13 cellular contexts compared by ENCODE assay signal in the genomic region with DNA sequence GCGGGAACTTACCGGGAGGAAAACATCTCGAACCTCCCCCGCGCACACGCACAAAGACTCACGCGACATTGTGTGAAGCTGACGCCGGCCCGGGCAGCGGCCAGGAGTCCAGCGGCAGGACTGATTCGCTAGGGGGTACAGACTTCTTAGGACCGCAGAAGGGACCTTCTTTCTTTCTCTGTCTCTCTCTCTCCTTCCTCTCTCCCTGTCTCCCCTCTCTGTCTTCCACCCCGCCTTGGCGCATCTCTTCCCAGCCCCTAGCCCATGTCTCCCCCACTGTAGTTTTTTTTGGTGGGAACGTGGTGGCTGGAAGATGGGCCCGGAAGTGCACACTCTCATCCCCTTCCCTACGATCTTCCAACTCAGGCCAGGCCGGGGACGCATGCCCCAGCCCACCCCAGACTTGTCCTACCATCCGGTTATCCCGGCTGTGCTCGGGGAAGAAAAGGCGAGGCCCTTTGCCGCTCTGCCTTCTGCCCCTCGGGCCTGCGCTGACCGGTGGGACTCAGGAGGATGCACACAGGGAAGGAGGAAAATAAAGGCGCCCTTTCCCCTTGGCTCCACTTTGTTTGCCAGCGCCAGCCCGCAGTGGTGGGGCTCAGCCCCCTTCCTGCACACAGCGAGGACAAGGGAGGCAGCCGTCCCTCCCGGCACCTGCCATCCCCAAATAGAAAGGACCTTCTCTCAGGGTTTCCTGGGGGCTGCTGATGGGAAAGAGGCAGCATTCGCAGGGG. TPM values are rescaled to one million over a fixed set of nuclear protein-coding genes. Genes with fewer than 3 reads are reported as not detected.
DNase-seq lines count a peak whose midpoint lies in the region; ATAC-seq, FAIRE-seq and TF ChIP-seq lines count a peak whose summit lies in the region.
"Had no signal": no experiment of that assay in that cellular context is flagged by ENCODE, and none has a peak within 500 bp of the region (broad histone marks: within the 10 kb centered on the region; RNA-seq: fewer than 3 reads in every experiment).

No MANE protein-coding gene starts in this region.

- POLR2A ChIA-PET in endothelial cell of umbilical vein (lab: Charles Lee) = no interaction called here

- no peak overlapping the region for H3K9ac ChIP-seq in endothelial cell of umbilical vein (replicated peaks; ENCODE audit: extremely low read depth, insufficient read depth, low read length)

- H3K27ac ChIP-seq in endothelial cell of umbilical vein (ENCODE audit: insufficient read depth, low read depth, low read length) = no peak overlapping the region
- H3K27ac ChIP-seq: SJSA1 had no signal

- H3K9me3 ChIP-seq in endothelial cell of umbilical vein (replicated peaks; ENCODE audit: control insufficient read depth, insufficient read depth, low read length) = no peaks in the 10 kb centered on the region

- H3K4me1 ChIP-seq in endothelial cell of umbilical vein (ENCODE audit: control insufficient read depth, extremely low read depth, insufficient read depth, low read length) = no peaks in the 10 kb centered on the region
- H3K4me1 ChIP-seq: SJSA1 had no signal

- no peaks in the 10 kb centered on the region for H3K36me3 ChIP-seq in endothelial cell of umbilical vein (ENCODE audit: control insufficient read depth in 2 of 2, extremely low read depth in 1 of 2, insufficient read depth in 2 of 2, low read length in 2 of 2)
- H3K36me3 ChIP-seq: SJSA1 had no signal

- ATAC-seq in GM18520 (IDR thresholded peaks at IDR 0.05; ENCODE audit: unreplicated experiment) = no peak

- TF ChIP-seq CTCF in endothelial cell of umbilical vein (IDR thresholded peaks at IDR 0.05; ENCODE audit: extremely low read depth in 1 of 2, insufficient read depth in 1 of 2, low read depth in 1 of 2, low read length in 2 of 2) = no peak
- no peak for TF ChIP-seq CTCF in progenitor cell of endocrine pancreas (IDR thresholded peaks at IDR 0.05; ENCODE audit: unreplicated experiment)

- no peaks in the 10 kb centered on the region for H3K9me3 Mint-ChIP-seq in progenitor cell of endocrine pancreas (ENCODE audit: low read depth)

- H3K27me3 ChIP-seq in endothelial cell of umbilical vein (ENCODE audit: control insufficient read depth in 2 of 2, insufficient read depth in 2 of 2, low read length in 2 of 2) = peaks cover 77 to 96% of the 10 kb centered on the region in 2 experiments

- H3K27me3 Mint-ChIP-seq in progenitor cell of endocrine pancreas = peaks cover 85% of the 10 kb centered on the region

- no peaks in the 10 kb centered on the region for H3K79me2 ChIP-seq in endothelial cell of umbilical vein (ENCODE audit: control insufficient read depth, insufficient read depth, low read length)

- H3K4me1 Mint-ChIP-seq in progenitor cell of endocrine pancreas (ENCODE audit: low read depth) = peaks cover 5% of the 10 kb centered on the region

- peak overlapping the region; percentile 14 for H3K4me3 Mint-ChIP-seq in progenitor cell of endocrine pancreas (ENCODE audit: low read depth)

- dilution Hi-C loops in endothelial cell of umbilical vein (cut with MboI; ENCODE audit: extremely low pct_ligation_motif_present, low sequenced_read_pairs) = no loop called here

- no peak overlapping the region for H2AFZ ChIP-seq in endothelial cell of umbilical vein (ENCODE audit: low read depth, low read length)

- no peaks in the 10 kb centered on the region for H3K36me3 Mint-ChIP-seq in progenitor cell of endocrine pancreas (ENCODE audit: insufficient read depth)

- H4K20me1 ChIP-seq in endothelial cell of umbilical vein (replicated peaks; ENCODE audit: control insufficient read depth, extremely low read depth, insufficient read depth, low read length) = no peaks in the 10 kb centered on the region

- no TSS peak for BruUV-seq in endothelial cell of umbilical vein (replicated peaks; lab: Mats Ljungman, UMichigan)

- intact Hi-C loops in endothelial cell of umbilical vein (cut with micrococcal nuclease) = loop anchor here (5.0 to 10.0 kb wide), 5 partner anchors 73 to 457 kb away; a partner anchor contains a TSS

- no peak overlapping the region for H3K4me3 ChIP-seq in endothelial cell of umbilical vein (replicated peaks in 1 of 3; ENCODE audit: insufficient read depth in 1 of 3, low read depth in 1 of 3, low read length in 3 of 3)
- H3K4me3 ChIP-seq: SJSA1 had no signal

- DNase-seq in NCI-H1417 (lab: John Stamatoyannopoulos, UW) = peak in 2 of 3 experiments; percentile 48 to 63
- DNase-seq in NCI-H1417 treated with DMSO at 0.1 percent for 48 hours (lab: John Stamatoyannopoulos, UW) = no peak
- peak; percentile 43 for DNase-seq in NCI-H526 treated with DMSO at 0.1 percent for 48 hours (lab: John Stamatoyannopoulos, UW)
- DNase-seq in endothelial cell of umbilical vein (ENCODE audit: low read depth, low spot score) = no peak
- DNase-seq in progenitor cell of endocrine pancreas (ENCODE audit: low spot score, unreplicated experiment) = no peak
- DNase-seq in NCI-H187 (lab: John Stamatoyannopoulos, UW) = no peak
- DNase-seq in KG1 (lab: John Stamatoyannopoulos, UW) = no peak
- DNase-seq: activated CD8-positive, alpha-beta memory T cell treated with anti-CD3 and anti-CD28 coated beads, Interleukin-2, amount 50 U/mL, for 4 hours; NCI-H2227 treated with DMSO at 0.1 percent for 48 hours had no signal

- H3K4me2 ChIP-seq in endothelial cell of umbilical vein (ENCODE audit: insufficient read depth, low read length) = no peak overlapping the region

- CTCF ChIA-PET in endothelial cell of umbilical vein (lab: Charles Lee) = no interaction called here

- no peaks in the 10 kb centered on the region for H3K9me1 ChIP-seq in endothelial cell of umbilical vein (replicated peaks; ENCODE audit: control insufficient read depth, extremely low read depth, insufficient read depth, low read length)

- no peak for FAIRE-seq in endothelial cell of umbilical vein (lab: Jason Lieb, UNC)
- FAIRE-seq: G401.6 had no signal

- no peak for TF ChIP-seq POLR2A in endothelial cell of umbilical vein (IDR thresholded peaks at IDR 0.05; ENCODE audit: low read depth, low read length)

- H3K27ac Mint-ChIP-seq in progenitor cell of endocrine pancreas = no peak overlapping the region

TF ChIP-seq in endothelial cell of umbilical vein, 7 proteins besides CTCF, POLR2A, EP300 and RAD21:
- TF ChIP-seq GATA2 (IDR thresholded peaks at IDR 0.05; ENCODE audit: insufficient read depth, insufficient read length, low read depth, low read length) (no peak), FOS (IDR thresholded peaks at IDR 0.05; ENCODE audit: borderline replicate concordance, insufficient read depth, low read length) (no peak), EZH2 (IDR thresholded peaks at IDR 0.05; ENCODE audit: borderline replicate concordance, low read depth, low read length, severe bottlenecking) (peak; percentile 50)

RNA-seq across cellular contexts. Expression of a gene that starts 1.4 kb away (rescaled TPM):
- not detected in 2 replicates for total RNA-seq in endothelial cell of umbilical vein
- not detected in 2 replicates for polyA plus RNA-seq in endothelial cell of umbilical vein
- polyA plus RNA-seq in endothelial cell of umbilical vein (2011; cell fraction: cytosol; rRNA removed) = not detected in 2 replicates
- polyA plus RNA-seq in endothelial cell of umbilical vein (2011; cell fraction: nucleus; rRNA removed) = not detected in 2 replicates
- not detected in 2 replicates for polyA plus RNA-seq in endothelial cell of umbilical vein (2012)
- polyA minus RNA-seq in endothelial cell of umbilical vein = not detected in 2 replicates
- polyA minus RNA-seq in endothelial cell of umbilical vein (2011; cell fraction: cytosol; rRNA and poly(A)+ RNA removed) = not detected
- not detected in 2 replicates for polyA minus RNA-seq in endothelial cell of umbilical vein (2011; cell fraction: nucleus; rRNA and poly(A)+ RNA removed)
- total RNA-seq in progenitor cell of endocrine pancreas = not detected in 2 replicates
- total RNA-seq: A172 had no signal

Comparison
In these comparisons a context has a peak if more than half of its experiments do, and no peak if none do; other contexts are left out.
1. DNase-seq: peak in NCI-H1417 (2 of 3) and NCI-H526 treated with DMSO at 0.1 percent for 48 hours (single experiment); none in NCI-H1417 treated with DMSO at 0.1 percent for 48 hours (single experiment), endothelial cell of umbilical vein (single experiment), progenitor cell of endocrine pancreas (single experiment), NCI-H187 (0 of 2) and KG1 (single experiment).